In genomic region chr1:104488296-104489015, GRCh38 we compare ENCODE assay signal across 17 cellular contexts.
DNase-seq lines count a peak whose midpoint lies in the region; ATAC-seq, FAIRE-seq and TF ChIP-seq lines count a peak whose summit lies in the region.
"Had no signal": no experiment of that assay in that cellular context is flagged by ENCODE, and none has a peak within 500 bp of the region (broad histone marks: within the 10 kb centered on the region; RNA-seq: fewer than 3 reads in every experiment).

No MANE protein-coding gene starts in this region.

- H3K4me3 ChIP-seq in HUES48 (ENCODE audit: low read depth, low read length): no peak overlapping the region
- no peak overlapping the region for H3K4me3 ChIP-seq in H1 (ENCODE audit: extremely low read depth in 1 of 4, insufficient read depth in 2 of 4, low read depth in 3 of 4, low read length in 4 of 4)
- H3K4me3 ChIP-seq in iPS DF 6.9 (ENCODE audit: low read length): no peak overlapping the region
- H3K4me3 ChIP-seq in left lung: no peak overlapping the region
- H3K4me3 ChIP-seq: BLaER1 treated with 17β-estradiol and CSF1 and Interleukin-3, amounts not matched to agents 10 nM and 100 nM; HAP-1 had no signal

- H3K79me1 ChIP-seq in H1 (ENCODE audit: low read depth, low read length): no peaks in the 10 kb centered on the region

- no peaks in the 10 kb centered on the region for H3K36me3 ChIP-seq in HUES48 (ENCODE audit: control insufficient read depth, insufficient read depth, low read length)
- no peaks in the 10 kb centered on the region; a peak in 1 of 8 replicates for H3K36me3 ChIP-seq in H1 (ENCODE audit: control insufficient read depth in 2 of 4, insufficient read depth in 4 of 4, low read length in 3 of 4)
- no peaks in the 10 kb centered on the region for H3K36me3 ChIP-seq in iPS DF 6.9 (ENCODE audit: control insufficient read depth, insufficient read depth, low read length)
- no peaks in the 10 kb centered on the region for H3K36me3 ChIP-seq in left lung
- H3K36me3 ChIP-seq: BLaER1 treated with 17β-estradiol and CSF1 and Interleukin-3, amounts not matched to agents 10 nM and 100 nM; HAP-1 had no signal

- no peak overlapping the region for H2BK12ac ChIP-seq in H1 (ENCODE audit: low read depth, low read length)

- no peak overlapping the region for H3K14ac ChIP-seq in H1 (ENCODE audit: insufficient read length)

- TF ChIP-seq CTCF in H1 (IDR thresholded peaks at IDR 0.05; ENCODE audit: control extremely low read depth in 1 of 3, insufficient read depth in 1 of 3, low read depth in 1 of 3, low read length in 3 of 3) (no peak), left lung (IDR thresholded peaks at IDR 0.05) (no peak)

- DNase-seq in H1 (ENCODE audit: low read depth in 1 of 2, low spot score in 2 of 2) (no peak), iPS DF 6.9 (ENCODE audit: low read depth, low spot score) (peak; percentile 18), epidermal melanocyte (ENCODE audit: insufficient read length, low spot score) (no peak), left lung (no peak)
- DNase-seq in activated CD4-positive, alpha-beta T cell treated with anti-CD3 and anti-CD28 coated beads for 48 hours: no peak
- DNase-seq: ACHN; Calu3; CD4-positive, CD25-positive, alpha-beta regulatory T cell; DMS79; GOT3 had no signal

- ATAC-seq in GM18502 (IDR thresholded peaks at IDR 0.05; ENCODE audit: poor library complexity, unreplicated experiment): no peak
- no peak for ATAC-seq in left lung
- ATAC-seq: HepG2 had no signal

- TF ChIP-seq EP300 in H1 (IDR thresholded peaks at IDR 0.05; ENCODE audit: borderline replicate concordance in 1 of 2, low read depth in 2 of 2, low read length in 2 of 2): no peak

- H2BK15ac ChIP-seq in H1 (ENCODE audit: low read length): no peak overlapping the region

- H4K8ac ChIP-seq in H1 (ENCODE audit: extremely low read depth, insufficient read depth, low read length): no peak overlapping the region

- WGBS in H1 (ENCODE audit: extremely low coverage in 1 of 2, insufficient coverage in 1 of 2, insufficient read length in 1 of 2, insufficient replicate concordance in 2 of 2, low coverage in 1 of 2, low lambda C conversion rate in 2 of 2, missing lambda C conversion rate in 1 of 2), 2 experiments: 31% methylated on average over 4 of the region's 4 CpGs; no CpG with 5 or more reads in 1 of the 2 experiments
- no CpG with 5 or more reads among the region's 4 CpGs for WGBS in iPS DF 6.9 (ENCODE audit: insufficient coverage, insufficient read length)

- no peak overlapping the region for H2BK20ac ChIP-seq in H1 (ENCODE audit: low read length)

- 0 out of 4 replicates have a peak overlapping the region, but pooled peaks of 1 of the 2 experiments have one; percentile 7 for H3K4me2 ChIP-seq in H1 (ENCODE audit: insufficient read depth in 1 of 2, low read depth in 2 of 2, low read length in 2 of 2)
- H3K4me2 ChIP-seq: BLaER1 treated with 17β-estradiol and CSF1 and Interleukin-3, amounts not matched to agents 10 nM and 100 nM had no signal

- no peak overlapping the region for H2AK5ac ChIP-seq in H1 (ENCODE audit: low read depth, low read length)

- H3K9ac ChIP-seq in HUES48 (ENCODE audit: low read depth, low read length): no peak overlapping the region
- H3K9ac ChIP-seq in H1 (replicated peaks in 1 of 4; ENCODE audit: extremely low read depth in 1 of 4, low read depth in 3 of 4, low read length in 3 of 4): no peak overlapping the region
- H3K9ac ChIP-seq: BLaER1 treated with 17β-estradiol and CSF1 and Interleukin-3, amounts not matched to agents 10 nM and 100 nM had no signal

- H2BK120ac ChIP-seq in H1 (replicated peaks; ENCODE audit: low read depth, low read length): no peak overlapping the region

- H3K23ac ChIP-seq in H1 (ENCODE audit: insufficient read length): no peak overlapping the region

- TF ChIP-seq POLR2A in H1 (IDR thresholded peaks at IDR 0.05; ENCODE audit: control extremely low read depth in 1 of 2, low read depth in 2 of 2, low read length in 2 of 2): no peak

- no peak overlapping the region for H3K18ac ChIP-seq in H1 (ENCODE audit: extremely low read depth, low read length)

- H3K23me2 ChIP-seq in H1 (ENCODE audit: low read depth, low read length): no peaks in the 10 kb centered on the region

- POLR2A ChIA-PET in H1 (lab: Charles Lee; ENCODE audit: partially characterized antibody): no interaction called here

- no peak overlapping the region for H4K5ac ChIP-seq in H1 (ENCODE audit: insufficient read length, low read depth, low read length)

- H3K27me3 ChIP-seq in HUES48 (ENCODE audit: control insufficient read depth, insufficient read depth, low read length) (peaks cover 80% of the 10 kb centered on the region), H1 (replicated peaks in 1 of 4; ENCODE audit: control insufficient read depth in 3 of 4, extremely low read depth in 1 of 4, insufficient read depth in 3 of 4, low read length in 3 of 4) (peaks cover 27 to 51% (median 39%) of the 10 kb centered on the region in 4 experiments), iPS DF 6.9 (ENCODE audit: control insufficient read depth, insufficient read depth, low read length) (peaks cover 20% of the 10 kb centered on the region), left lung (no peaks in the 10 kb centered on the region)
- H3K27me3 ChIP-seq: BLaER1 treated with 17β-estradiol and CSF1 and Interleukin-3, amounts not matched to agents 10 nM and 100 nM had no signal

- no peak overlapping the region for H3K4ac ChIP-seq in H1 (replicated peaks; ENCODE audit: insufficient read length, low read depth, low read length)

- peak; percentile 94 for FAIRE-seq in H1 (lab: Jason Lieb, UNC)
- FAIRE-seq: G401.6, GM12891, HepG2 had no signal

- H3K27ac ChIP-seq in HUES48 (ENCODE audit: low read depth, low read length) (peak overlapping the region; percentile 69), H1 (ENCODE audit: low read depth, low read length) (no peak overlapping the region), iPS DF 6.9 (ENCODE audit: low read length) (no peak overlapping the region), left lung (no peak overlapping the region)
- H3K27ac ChIP-seq: BLaER1 treated with 17β-estradiol and CSF1 and Interleukin-3, amounts not matched to agents 10 nM and 100 nM had no signal

- no peak for TF ChIP-seq RAD21 in H1 (IDR thresholded peaks at IDR 0.05 in 1 of 2, conservative IDR thresholded peaks at IDR 0.05 in 1 of 2; ENCODE audit: low read depth in 2 of 2, low read length in 2 of 2)

- CTCF ChIA-PET in H1 (lab: Charles Lee; ENCODE audit: partially characterized antibody): no interaction called here

- H4K20me1 ChIP-seq in H1 (replicated peaks in 1 of 2; ENCODE audit: control insufficient read depth in 1 of 2, insufficient read depth in 2 of 2, low read length in 2 of 2): peaks cover 0 to 6% of the 10 kb centered on the region in 2 experiments
- H4K20me1 ChIP-seq: BLaER1 treated with 17β-estradiol and CSF1 and Interleukin-3, amounts not matched to agents 10 nM and 100 nM had no signal

- no peak overlapping the region for H2BK5ac ChIP-seq in H1 (ENCODE audit: low read depth, low read length)

- no peak overlapping the region for H4K91ac ChIP-seq in H1 (replicated peaks; ENCODE audit: insufficient read length, low read length)

- no peaks in the 10 kb centered on the region for H3K79me2 ChIP-seq in H1 (ENCODE audit: control insufficient read depth in 1 of 2, insufficient read depth in 2 of 2, low read length in 2 of 2)

- intact Hi-C loops in left lung (cut with DNase I): no loop called here

- H3K56ac ChIP-seq in H1 (replicated peaks; ENCODE audit: insufficient read length, low read depth, low read length): no peak overlapping the region

- peaks cover 12% of the 10 kb centered on the region for H3K4me1 ChIP-seq in HUES48 (ENCODE audit: control insufficient read depth, insufficient read depth, low read length)
- peaks cover 0 to 3% (median 0%) of the 10 kb centered on the region in 4 experiments; a peak in 2 of 7 replicates for H3K4me1 ChIP-seq in H1 (replicated peaks in 1 of 4; ENCODE audit: control insufficient read depth in 3 of 4, insufficient read depth in 4 of 4, low read length in 3 of 4)
- H3K4me1 ChIP-seq in iPS DF 6.9 (ENCODE audit: control insufficient read depth, insufficient read depth, low read length): peaks cover 3% of the 10 kb centered on the region; the same call in 1 of the 2 replicates
- no peaks in the 10 kb centered on the region for H3K4me1 ChIP-seq in left lung
- H3K4me1 ChIP-seq: BLaER1 treated with 17β-estradiol and CSF1 and Interleukin-3, amounts not matched to agents 10 nM and 100 nM; HAP-1 had no signal

- no peaks in the 10 kb centered on the region for H3K9me3 ChIP-seq in HUES48 (ENCODE audit: control insufficient read depth, insufficient read depth, low read length)
- no peaks in the 10 kb centered on the region for H3K9me3 ChIP-seq in H1 (ENCODE audit: insufficient read depth in 2 of 2, low read depth in 1 of 2, low read length in 1 of 2)
- no peaks in the 10 kb centered on the region for H3K9me3 ChIP-seq in iPS DF 6.9 (ENCODE audit: control insufficient read depth, insufficient read depth, low read length)
- H3K9me3 ChIP-seq in left lung: peaks cover 0 to 12% of the 10 kb centered on the region in 2 donors
- H3K9me3 ChIP-seq: BLaER1 treated with 17β-estradiol and CSF1 and Interleukin-3, amounts not matched to agents 10 nM and 100 nM; HAP-1 had no signal

- H2AFZ ChIP-seq in H1 (ENCODE audit: low read length): no peak overlapping the region

TF ChIP-seq in H1, 55 proteins besides CTCF, POLR2A, EP300 and RAD21 (continues in another document):
- peak; percentile 91; the same call in 1 of the 2 replicates for TF ChIP-seq RXRA (IDR thresholded peaks at IDR 0.05; ENCODE audit: insufficient read depth, low read depth, low read length)
- 0 out of 2 replicates have a peak, but pooled peaks have one; percentile 22 for TF ChIP-seq TCF12 (IDR thresholded peaks at IDR 0.05; ENCODE audit: low read depth, low read length)
- no peak for TF ChIP-seq ATF2 (IDR thresholded peaks at IDR 0.05; ENCODE audit: low read length)
- TF ChIP-seq POLR2AphosphoS5 (IDR thresholded peaks at IDR 0.05; ENCODE audit: low read depth, low read length): peak; percentile 62; the same call in 1 of the 2 replicates
- TF ChIP-seq TAF7 (optimal IDR thresholded peaks at IDR 0.05; ENCODE audit: borderline replicate concordance, low read depth, low read length): no peak
